Comparison of ENCODE assay signal across 8 cellular contexts in the genomic region with DNA sequence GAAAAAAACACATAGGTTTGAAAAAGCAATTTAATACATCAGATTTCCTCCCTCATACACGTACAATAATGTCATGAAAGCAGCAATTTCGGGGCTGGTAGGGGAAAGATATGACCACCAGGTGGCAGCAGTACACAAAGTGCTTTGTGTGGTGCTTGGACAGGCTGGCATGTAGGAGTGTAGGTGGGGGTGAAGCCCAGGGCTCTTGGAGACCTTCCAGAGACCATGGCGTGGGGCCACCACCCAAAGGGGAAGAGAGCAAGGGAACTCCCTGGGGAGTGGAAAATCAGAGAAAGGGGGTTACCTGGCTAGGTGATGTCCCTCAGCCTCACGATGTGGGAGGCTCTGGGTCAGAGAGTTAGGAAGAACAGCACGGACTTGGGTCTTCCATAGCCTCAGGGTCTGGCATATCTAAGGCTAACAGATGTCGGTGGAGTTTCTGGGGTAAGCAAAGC. TPM values are rescaled to one million over a fixed set of nuclear protein-coding genes. Genes with fewer than 3 reads are reported as not detected.
DNase-seq lines count a peak whose midpoint lies in the region; ATAC-seq and TF ChIP-seq lines count a peak whose summit lies in the region.

No MANE protein-coding gene starts in this region.

- no peak overlapping the region for H3K27ac ChIP-seq in caudate nucleus (ENCODE audit: low read depth, low read length)

- peak; percentile 96 for TF ChIP-seq CTCF in BE2C (IDR thresholded peaks at IDR 0.05; ENCODE audit: low read depth, low read length)

- H3K27me3 ChIP-seq in BE2C = peaks cover 42% of the 10 kb centered on the region

- no peaks in the 10 kb centered on the region for H3K9me3 ChIP-seq in BE2C

- no peaks in the 10 kb centered on the region for H3K4me1 ChIP-seq in BE2C

- ATAC-seq in GM18907 (IDR thresholded peaks at IDR 0.05; ENCODE audit: unreplicated experiment) = peak; percentile 84
- peak; percentile 51 for ATAC-seq in HG03139 (IDR thresholded peaks at IDR 0.05; ENCODE audit: unreplicated experiment)

- peak; percentile 82 for DNase-seq in BE2C
- peak; percentile 33 for DNase-seq in NCI-H345 treated with DMSO at 0.1 percent for 48 hours (lab: John Stamatoyannopoulos, UW; ENCODE audit: unreplicated experiment)
- peak; percentile 8 to 46 (median 23) for DNase-seq in activated CD4-positive, CD25-positive, alpha-beta regulatory T cell (lab: John Stamatoyannopoulos, UW)
- peak in 50 of 61 donors; percentile 9 to 71 (median 36) for DNase-seq in caudate nucleus (lab: John Stamatoyannopoulos, UW)
- peak; percentile 87 for DNase-seq in left kidney (ENCODE audit: low read depth, low spot score)
- peak; percentile 59 to 65 for DNase-seq in stimulated activated CD4-positive, alpha-beta T cell treated with anti-CD3 and anti-CD28 coated beads, Interleukin-4, amount 100 ng/mL, for 48 hours (ENCODE audit: low read depth in 2 of 2)

- H3K36me3 ChIP-seq in BE2C = no peaks in the 10 kb centered on the region

- H3K4me3 ChIP-seq in BE2C (ENCODE audit: low read depth, low read length) = 0 out of 2 replicates have a peak overlapping the region, but pooled peaks have one; percentile 22

RNA-seq across cellular contexts. Expression of gene CCNA1, which starts 11.8 kb away (rescaled TPM):
- not detected for polyA plus RNA-seq in BE2C (2012; ENCODE audit: insufficient read depth, insufficient read length, low read depth)

Comparison
In these comparisons a context has a peak if more than half of its experiments do, and no peak if none do; other contexts are left out.
1. DNase-seq: peak in every context shown above with its lines; median percentile 87 in left kidney; 82 in BE2C; 62 in stimulated activated CD4-positive, alpha-beta T cell treated with anti-CD3 and anti-CD28 coated beads, Interleukin-4, amount 100 ng/mL, for 48 hours; 36 in caudate nucleus; 33 in NCI-H345 treated with DMSO at 0.1 percent for 48 hours; 23 in activated CD4-positive, CD25-positive, alpha-beta regulatory T cell.